Comparison of ENCODE assay signal across 1 cellular context in the genomic region with DNA sequence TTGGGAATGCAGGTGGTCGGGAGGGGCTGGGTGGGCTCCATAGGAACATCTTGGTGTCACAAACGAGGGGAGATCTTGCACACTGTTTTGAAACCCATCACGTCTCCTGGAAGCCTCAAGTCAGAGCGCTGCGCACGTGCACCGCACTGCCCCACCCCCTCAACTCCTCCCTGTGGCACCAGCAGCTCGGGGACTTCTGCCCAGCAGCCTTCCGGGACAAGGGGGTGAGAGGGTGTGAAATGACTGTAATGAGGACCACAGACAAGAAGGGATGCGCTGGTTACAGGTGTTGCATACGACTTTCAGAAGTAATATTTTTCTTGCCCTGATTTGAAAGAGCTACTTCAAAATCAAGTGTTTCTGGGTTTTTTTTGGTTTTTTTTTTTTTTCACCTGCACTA.
TF ChIP-seq lines count a peak whose summit lies in the region.

No MANE protein-coding gene starts in this region.

TF ChIP-seq in GM12878, 131 proteins besides CTCF, POLR2A, EP300 and RAD21 (continued from another document):
- TF ChIP-seq ZBTB40 (IDR thresholded peaks at IDR 0.05; ENCODE audit: borderline replicate concordance) (no peak), PAX5 (IDR thresholded peaks at IDR 0.05; ENCODE audit: borderline replicate concordance, low read depth, low read length) (peak; percentile 34; the same call in 1 of the 2 replicates), CBX5 (IDR thresholded peaks at IDR 0.05; ENCODE audit: low read depth) (no peak), YY1 (IDR thresholded peaks at IDR 0.05; ENCODE audit: low read depth, low read length) (no peak), SMC3 (IDR thresholded peaks at IDR 0.05; ENCODE audit: borderline replicate concordance, low read length) (no peak)
